25 cellular contexts compared by ENCODE assay signal in the genomic region with DNA sequence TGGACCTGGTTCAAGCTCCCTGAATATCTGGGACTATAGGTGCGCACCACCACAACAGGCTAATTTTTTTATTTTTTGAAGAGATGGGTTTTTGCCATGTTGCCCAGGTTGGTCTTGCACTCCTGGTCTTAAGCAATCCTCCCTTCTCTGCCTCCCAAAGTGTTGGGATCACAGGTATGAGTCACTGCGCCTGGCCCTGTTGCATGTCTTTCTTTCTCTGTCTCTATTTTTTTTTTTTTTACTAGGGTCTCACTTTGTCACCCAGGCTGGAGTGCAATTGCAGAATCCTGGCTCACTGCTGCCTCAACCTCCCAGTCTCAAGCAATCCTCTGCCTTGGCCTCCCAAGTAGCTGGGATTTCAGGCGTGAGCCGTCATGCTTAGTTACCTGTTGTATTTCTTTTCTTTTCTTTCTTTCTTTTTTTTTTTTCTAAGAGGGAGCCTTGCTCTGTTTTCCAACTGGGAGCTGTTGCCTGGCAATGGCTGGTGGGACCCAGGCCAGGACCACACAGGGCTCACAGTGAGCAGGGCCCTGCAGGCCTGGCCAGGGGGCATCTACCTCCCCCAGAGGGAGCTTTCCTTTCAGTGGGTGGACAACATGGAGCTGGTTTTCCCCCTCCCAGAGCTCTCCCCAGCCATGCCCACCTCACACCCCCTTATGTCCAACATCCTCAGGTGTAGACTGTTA. TPM values are rescaled to one million over a fixed set of nuclear protein-coding genes. Genes with fewer than 3 reads are reported as not detected.
DNase-seq lines count a peak whose midpoint lies in the region; ATAC-seq and TF ChIP-seq lines count a peak whose summit lies in the region.
"Had no signal": no experiment of that assay in that cellular context is flagged by ENCODE, and none has a peak within 500 bp of the region (broad histone marks: within the 10 kb centered on the region; RNA-seq: fewer than 3 reads in every experiment).

No MANE protein-coding gene starts in this region.

- H3K27me3 Mint-ChIP-seq in activated T-helper 2 cell treated with anti-CD3 and anti-CD28 coated beads, Interferon-gamma antibody, Interleukin-2, Interleukin-4, amounts not matched to agents 10 μg/mL and 5 μg/mL and 100 μg/mL, durations not matched to agents 14 hours and 24 hours and 36 hours (ENCODE audit: low read depth), result peaks cover 7% of the 10 kb centered on the region
- H3K27me3 Mint-ChIP-seq: activated naive CD4-positive, alpha-beta T cell treated with anti-CD3 and anti-CD28 coated beads, Interleukin-2, amount 50 U/mL, for 24 hours; activated T-helper 17 cell treated with anti-CD3 and anti-CD28 coated beads, Interleukin-2, amount 50 U/mL, for 72 hours; dendritic cell treated with granulocyte-macrophage colony-stimulating factor and Interleukin-4, amounts not matched to agents 40 ng/mL and 50 ng/mL, for 4 days had no signal

- no peak overlapping the region for H3K4me3 ChIP-seq in BLaER1 treated with 17β-estradiol and CSF1 and Interleukin-3, amounts not matched to agents 10 nM and 100 nM
- no peak overlapping the region for H3K4me3 ChIP-seq in heart left ventricle
- H3K4me3 ChIP-seq: HAP-1, pancreas, suprapubic skin had no signal

- H3K27me3 ChIP-seq in BLaER1 treated with 17β-estradiol and CSF1 and Interleukin-3, amounts not matched to agents 10 nM and 100 nM, result no peaks in the 10 kb centered on the region
- no peaks in the 10 kb centered on the region for H3K27me3 ChIP-seq in heart left ventricle
- H3K27me3 ChIP-seq: pancreas, suprapubic skin had no signal

- no peak overlapping the region for H3K4me3 Mint-ChIP-seq in activated T-helper 2 cell treated with anti-CD3 and anti-CD28 coated beads, Interferon-gamma antibody, Interleukin-2, Interleukin-4, amounts not matched to agents 10 μg/mL and 5 μg/mL and 100 μg/mL, durations not matched to agents 14 hours and 24 hours and 36 hours (ENCODE audit: low read depth)
- H3K4me3 Mint-ChIP-seq: activated CD8-positive, alpha-beta T cell treated with anti-CD3 and anti-CD28 coated beads, Interleukin-2, amount 10 ng/mL, durations not matched to agents 7 days and 5 days; activated naive CD4-positive, alpha-beta T cell treated with anti-CD3 and anti-CD28 coated beads, Interleukin-2, amount 50 U/mL, for 24 hours; activated T-helper 17 cell treated with anti-CD3 and anti-CD28 coated beads, Interleukin-2, amount 50 U/mL, for 72 hours; CD8-positive, alpha-beta T cell; dendritic cell treated with granulocyte-macrophage colony-stimulating factor and Interleukin-4, amounts not matched to agents 40 ng/mL and 50 ng/mL, for 4 days; nephron progenitor cell; T-helper 2 cell treated with Interferon-gamma antibody and Interleukin-4, amounts not matched to agents 5 μg/mL and 100 μg/mL, for 36 hours had no signal

- H3K27ac ChIP-seq in BLaER1 treated with 17β-estradiol and CSF1 and Interleukin-3, amounts not matched to agents 10 nM and 100 nM, result no peak overlapping the region
- H3K27ac ChIP-seq in heart left ventricle, result peak overlapping the region in 10 of 12 donors; percentile 5 to 50 (median 41)
- H3K27ac ChIP-seq: HL-60, pancreas, suprapubic skin had no signal

- peak; percentile 37 for DNase-seq in amniotic epithelial cell (ENCODE audit: low read depth)
- DNase-seq in heart left ventricle, result peak in 1 of 5 donors; percentile 31
- DNase-seq in left kidney (ENCODE audit: low read depth, low spot score), result peak; percentile 32
- DNase-seq in retina, result no peak
- DNase-seq in activated T-helper 2 cell treated with anti-CD3 and anti-CD28 coated beads, Interferon-gamma antibody, Interleukin-2, Interleukin-4, amounts not matched to agents 10 μg/mL and 5 μg/mL and 100 μg/mL, durations not matched to agents 14 hours and 24 hours and 36 hours (ENCODE audit: low spot score), result no peak
- DNase-seq: activated CD8-positive, alpha-beta T cell treated with anti-CD3 and anti-CD28 coated beads, Interleukin-2, amount 10 ng/mL, durations not matched to agents 7 days and 5 days; CD8-positive, alpha-beta T cell; Kasumi-1; NCI-H1436 treated with DMSO at 0.1 percent for 48 hours; nephron progenitor cell; small intestine; stimulated activated naive CD4-positive, alpha-beta T cell had no signal

- no peaks in the 10 kb centered on the region for H3K36me3 ChIP-seq in BLaER1 treated with 17β-estradiol and CSF1 and Interleukin-3, amounts not matched to agents 10 nM and 100 nM
- no peaks in the 10 kb centered on the region for H3K36me3 ChIP-seq in heart left ventricle
- H3K36me3 ChIP-seq: HAP-1, pancreas, suprapubic skin had no signal

- peak overlapping the region in 7 of 11 experiments; percentile 2 to 45 (median 33); a peak in 7 of 22 replicates for H3K4me2 ChIP-seq in BLaER1 treated with 17β-estradiol and CSF1 and Interleukin-3, amounts not matched to agents 10 nM and 100 nM

- no peak overlapping the region for H3K9ac ChIP-seq in BLaER1 treated with 17β-estradiol and CSF1 and Interleukin-3, amounts not matched to agents 10 nM and 100 nM

- H3K36me3 Mint-ChIP-seq in activated T-helper 2 cell treated with anti-CD3 and anti-CD28 coated beads, Interferon-gamma antibody, Interleukin-2, Interleukin-4, amounts not matched to agents 10 μg/mL and 5 μg/mL and 100 μg/mL, durations not matched to agents 14 hours and 24 hours and 36 hours (ENCODE audit: low read depth), result no peaks in the 10 kb centered on the region
- H3K36me3 Mint-ChIP-seq: activated naive CD4-positive, alpha-beta T cell treated with anti-CD3 and anti-CD28 coated beads, Interleukin-2, amount 50 U/mL, for 24 hours; CD8-positive, alpha-beta T cell had no signal

- no peaks in the 10 kb centered on the region for H3K9me3 Mint-ChIP-seq in activated T-helper 2 cell treated with anti-CD3 and anti-CD28 coated beads, Interferon-gamma antibody, Interleukin-2, Interleukin-4, amounts not matched to agents 10 μg/mL and 5 μg/mL and 100 μg/mL, durations not matched to agents 14 hours and 24 hours and 36 hours
- H3K9me3 Mint-ChIP-seq: activated naive CD4-positive, alpha-beta T cell treated with anti-CD3 and anti-CD28 coated beads, Interleukin-2, amount 50 U/mL, for 24 hours; activated T-helper 17 cell treated with anti-CD3 and anti-CD28 coated beads, Interleukin-2, amount 50 U/mL, for 72 hours; CD8-positive, alpha-beta T cell; dendritic cell treated with granulocyte-macrophage colony-stimulating factor and Interleukin-4, amounts not matched to agents 40 ng/mL and 50 ng/mL, for 4 days; nephron progenitor cell; T-helper 2 cell treated with Interferon-gamma antibody and Interleukin-4, amounts not matched to agents 5 μg/mL and 100 μg/mL, for 36 hours had no signal

- peaks cover 2% of the 10 kb centered on the region for H3K4me1 Mint-ChIP-seq in activated T-helper 2 cell treated with anti-CD3 and anti-CD28 coated beads, Interferon-gamma antibody, Interleukin-2, Interleukin-4, amounts not matched to agents 10 μg/mL and 5 μg/mL and 100 μg/mL, durations not matched to agents 14 hours and 24 hours and 36 hours (ENCODE audit: low read depth)
- H3K4me1 Mint-ChIP-seq: activated naive CD4-positive, alpha-beta T cell treated with anti-CD3 and anti-CD28 coated beads, Interleukin-2, amount 50 U/mL, for 24 hours; activated T-helper 17 cell treated with anti-CD3 and anti-CD28 coated beads, Interleukin-2, amount 50 U/mL, for 72 hours had no signal

- no peak overlapping the region for H3K27ac Mint-ChIP-seq in activated T-helper 2 cell treated with anti-CD3 and anti-CD28 coated beads, Interferon-gamma antibody, Interleukin-2, Interleukin-4, amounts not matched to agents 10 μg/mL and 5 μg/mL and 100 μg/mL, durations not matched to agents 14 hours and 24 hours and 36 hours
- H3K27ac Mint-ChIP-seq: activated CD8-positive, alpha-beta T cell treated with anti-CD3 and anti-CD28 coated beads, Interleukin-2, amount 10 ng/mL, durations not matched to agents 7 days and 5 days; activated T-helper 17 cell treated with anti-CD3 and anti-CD28 coated beads, Interleukin-2, amount 50 U/mL, for 72 hours; CD8-positive, alpha-beta T cell; dendritic cell treated with granulocyte-macrophage colony-stimulating factor and Interleukin-4, amounts not matched to agents 40 ng/mL and 50 ng/mL, for 4 days; nephron progenitor cell; T-helper 2 cell treated with Interferon-gamma antibody and Interleukin-4, amounts not matched to agents 5 μg/mL and 100 μg/mL, for 36 hours had no signal

- no peaks in the 10 kb centered on the region for H3K9me3 ChIP-seq in BLaER1 treated with 17β-estradiol and CSF1 and Interleukin-3, amounts not matched to agents 10 nM and 100 nM (replicated peaks in 1 of 11)
- no peaks in the 10 kb centered on the region for H3K9me3 ChIP-seq in heart left ventricle
- H3K9me3 ChIP-seq: HAP-1, pancreas, suprapubic skin had no signal

- H3K4me1 ChIP-seq in BLaER1 treated with 17β-estradiol and CSF1 and Interleukin-3, amounts not matched to agents 10 nM and 100 nM, result peaks cover 13 to 31% (median 25%) of the 10 kb centered on the region in 10 experiments; a peak in 19 of 20 replicates
- H3K4me1 ChIP-seq in heart left ventricle, result peaks cover 0 to 35% (median 9%) of the 10 kb centered on the region in 12 donors
- H3K4me1 ChIP-seq: HAP-1, pancreas, suprapubic skin had no signal

- 80 to 85% (median 82%) methylated on average over 4 of the region's 4 CpGs for WGBS in heart left ventricle, 4 donors

- intact Hi-C loops in heart left ventricle (cut with DNase I), result loop anchor here in 3 of 10 donors (5.0 to 10.0 kb wide), 3 partner anchors 57 to 62 kb away; no protein-coding TSS in a partner anchor
- intact Hi-C loops in activated T-helper 2 cell treated with anti-CD3 and anti-CD28 coated beads, Interferon-gamma antibody, Interleukin-2, Interleukin-4, amounts not matched to agents 10 μg/mL and 5 μg/mL and 100 μg/mL, durations not matched to agents 14 hours and 24 hours and 36 hours (cut with micrococcal nuclease), result no loop called here

- ATAC-seq in heart left ventricle (peak; percentile 13 to 33 (median 24)), HG02798 (IDR thresholded peaks at IDR 0.05; ENCODE audit: poor library complexity, unreplicated experiment) (no peak)
- ATAC-seq: activated CD8-positive, alpha-beta T cell treated with anti-CD3 and anti-CD28 coated beads, Interleukin-2, amount 10 ng/mL, durations not matched to agents 7 days and 5 days; activated T-helper 17 cell treated with anti-CD3 and anti-CD28 coated beads, Interleukin-2, amount 50 U/mL, for 72 hours; CD8-positive, alpha-beta T cell had no signal

- H4K20me1 ChIP-seq in BLaER1 treated with 17β-estradiol and CSF1 and Interleukin-3, amounts not matched to agents 10 nM and 100 nM, result no peaks in the 10 kb centered on the region

- no peak for TF ChIP-seq POLR2A in heart left ventricle (IDR thresholded peaks at IDR 0.05)

- no peak for TF ChIP-seq CTCF in heart left ventricle (IDR thresholded peaks at IDR 0.05)

RNA-seq across cellular contexts. Expression of a gene that starts 6.0 kb away (rescaled TPM):
- 1,000 to 10,000 TPM in 8 of 9 donors, 100 to 1,000 TPM in 1; 975 to 4,037 (median 2,357) TPM for total RNA-seq in heart left ventricle
- 1,000 to 10,000 TPM; 1,236 to 2,597 TPM for polyA plus RNA-seq in heart left ventricle
- not detected in 2 replicates for total RNA-seq in activated T-helper 2 cell treated with anti-CD3 and anti-CD28 coated beads, Interferon-gamma antibody, Interleukin-2, Interleukin-4, amounts not matched to agents 10 μg/mL and 5 μg/mL and 100 μg/mL, durations not matched to agents 14 hours and 24 hours and 36 hours
- total RNA-seq: A673; activated CD8-positive, alpha-beta T cell treated with anti-CD3 and anti-CD28 coated beads, Interleukin-2, amount 10 ng/mL, durations not matched to agents 7 days and 5 days; activated T-helper 17 cell treated with anti-CD3 and anti-CD28 coated beads, Interleukin-2, amount 50 U/mL, for 72 hours; CD8-positive, alpha-beta T cell; renal cortical epithelial cell; suprapubic skin had no signal

RNA-seq across cellular contexts. Expression of a gene that starts 11.7 kb away (rescaled TPM):
- total RNA-seq in heart left ventricle, result 100 to 1,000 TPM in 1 of 9 donors, 10 to 100 TPM in 8; 74.1 to 150 (median 89.2) TPM
- polyA plus RNA-seq in heart left ventricle, result 100 to 1,000 TPM in 1 of 2 donors, 10 to 100 TPM in 1; 67.0 to 176 TPM
- 205 and 215 TPM in 2 replicates for total RNA-seq in activated T-helper 2 cell treated with anti-CD3 and anti-CD28 coated beads, Interferon-gamma antibody, Interleukin-2, Interleukin-4, amounts not matched to agents 10 μg/mL and 5 μg/mL and 100 μg/mL, durations not matched to agents 14 hours and 24 hours and 36 hours

RNA-seq across cellular contexts. Expression of a gene that starts 30.9 kb away (rescaled TPM):
- 10 to 100 TPM; 15.2 to 51.1 (median 25.4) TPM for total RNA-seq in heart left ventricle
- 10 to 100 TPM; 10.9 to 20.2 TPM for polyA plus RNA-seq in heart left ventricle
- 36.4 and 38.7 TPM in 2 replicates for total RNA-seq in activated T-helper 2 cell treated with anti-CD3 and anti-CD28 coated beads, Interferon-gamma antibody, Interleukin-2, Interleukin-4, amounts not matched to agents 10 μg/mL and 5 μg/mL and 100 μg/mL, durations not matched to agents 14 hours and 24 hours and 36 hours

RNA-seq across cellular contexts. Expression of a gene that starts 52.8 kb away (rescaled TPM):
- 10 to 100 TPM; 10.1 to 24.3 (median 14.0) TPM for total RNA-seq in heart left ventricle
- polyA plus RNA-seq in heart left ventricle, result 10 to 100 TPM; 10.3 to 13.7 TPM
- total RNA-seq in activated T-helper 2 cell treated with anti-CD3 and anti-CD28 coated beads, Interferon-gamma antibody, Interleukin-2, Interleukin-4, amounts not matched to agents 10 μg/mL and 5 μg/mL and 100 μg/mL, durations not matched to agents 14 hours and 24 hours and 36 hours, result 36.8 and 42.7 TPM in 2 replicates

RNA-seq across cellular contexts. Expression of a gene that starts 54.2 kb away (rescaled TPM):
- 1 to 10 TPM in 6 of 9 donors, under 1 TPM in 3; 0.54 to 3.3 (median 1.3) TPM for total RNA-seq in heart left ventricle
- polyA plus RNA-seq in heart left ventricle, result 1 to 10 TPM; 3.6 to 5.7 TPM
- 1.8 and 2.3 TPM in 2 replicates for total RNA-seq in activated T-helper 2 cell treated with anti-CD3 and anti-CD28 coated beads, Interferon-gamma antibody, Interleukin-2, Interleukin-4, amounts not matched to agents 10 μg/mL and 5 μg/mL and 100 μg/mL, durations not matched to agents 14 hours and 24 hours and 36 hours
- total RNA-seq: A673; activated CD8-positive, alpha-beta T cell treated with anti-CD3 and anti-CD28 coated beads, Interleukin-2, amount 10 ng/mL, durations not matched to agents 7 days and 5 days had no signal
- polyA plus RNA-seq: keratinocyte had no signal

Comparison
In these comparisons a context has a peak if more than half of its experiments do, and no peak if none do; other contexts are left out.
1. H3K27ac ChIP-seq: peak in heart left ventricle (10 of 12); none in BLaER1 treated with 17β-estradiol and CSF1 and Interleukin-3, amounts not matched to agents 10 nM and 100 nM (0 of 11).
2. DNase-seq: peak in amniotic epithelial cell (single experiment) and left kidney (single experiment); none in retina (single experiment) and activated T-helper 2 cell treated with anti-CD3 and anti-CD28 coated beads, Interferon-gamma antibody, Interleukin-2, Interleukin-4, amounts not matched to agents 10 μg/mL and 5 μg/mL and 100 μg/mL, durations not matched to agents 14 hours and 24 hours and 36 hours (single experiment).
3. RNA of a gene that starts 6.0 kb away (total RNA-seq): 975 to 4,037 TPM in heart left ventricle; not detected in activated T-helper 2 cell treated with anti-CD3 and anti-CD28 coated beads, Interferon-gamma antibody, Interleukin-2, Interleukin-4, amounts not matched to agents 10 μg/mL and 5 μg/mL and 100 μg/mL, durations not matched to agents 14 hours and 24 hours and 36 hours; every median in the first group is over 100 times any median in the second.